ENCODE assay signal across 21 cellular contexts in genomic region chr5:35159370-35159742, GRCh38.
DNase-seq lines count a peak whose midpoint lies in the region; ATAC-seq and TF ChIP-seq lines count a peak whose summit lies in the region.
"Had no signal": no experiment of that assay in that cellular context is flagged by ENCODE, and none has a peak within 500 bp of the region (broad histone marks: within the 10 kb centered on the region; RNA-seq: fewer than 3 reads in every experiment).

No MANE protein-coding gene starts in this region.

- intact Hi-C loops in heart right ventricle (cut with DNase I) (no loop called here), mucosa of descending colon (cut with DNase I, micrococcal nuclease) (no loop called here), upper lobe of right lung (cut with DNase I) (no loop called here)

- H3K4me1 ChIP-seq in heart right ventricle (peaks cover 0 to 15% (median 0%) of the 10 kb centered on the region in 9 donors), mucosa of descending colon (ENCODE audit: low read depth) (peaks cover 7% of the 10 kb centered on the region), upper lobe of right lung (peaks cover 4% of the 10 kb centered on the region)

- 41 to 70% methylated on average over 2 of the region's 2 CpGs for WGBS in heart right ventricle, 2 donors

- H3K4me3 ChIP-seq in heart right ventricle (no peak overlapping the region), mucosa of descending colon (no peak overlapping the region), upper lobe of right lung (no peak overlapping the region)
- H3K4me3 ChIP-seq: heart left ventricle had no signal

- peak; percentile 28 for DNase-seq in NCI-H748 (lab: John Stamatoyannopoulos, UW; ENCODE audit: unreplicated experiment)
- DNase-seq in NCI-H748 treated with DMSO at 0.1 percent for 48 hours (lab: John Stamatoyannopoulos, UW): no peak
- DNase-seq in heart right ventricle: no peak
- no peak for DNase-seq in mucosa of descending colon
- no peak for DNase-seq in upper lobe of right lung
- no peak for DNase-seq in middle frontal gyrus (ENCODE audit: extremely low spot score, low spot score)
- DNase-seq: activated CD4-positive, alpha-beta T cell treated with anti-CD3 and anti-CD28 coated beads for 36 hours; activated naive CD8-positive, alpha-beta T cell treated with anti-CD3 and anti-CD28 coated beads, Interleukin-2, amount 10 ng/mL, durations not matched to agents 7 days and 5 days; CD4-positive, alpha-beta memory T cell; cerebellar nuclear complex; GDM1; heart left ventricle; MM.1S; NCI-H2029 treated with DMSO at 0.1 percent for 48 hours; NCI-H774; occipital lobe; stimulated activated CD8-positive, alpha-beta memory T cell treated with anti-CD3 and anti-CD28 coated beads, Interleukin-4, amount 100 ng/mL, for 48 hours; trophoblast cell had no signal

- TF ChIP-seq CTCF in heart right ventricle (IDR thresholded peaks at IDR 0.05) (no peak), mucosa of descending colon (IDR thresholded peaks at IDR 0.05) (no peak), upper lobe of right lung (IDR thresholded peaks at IDR 0.05) (no peak)

- peak overlapping the region in 2 of 10 donors; percentile 17 to 45 for H3K27ac ChIP-seq in heart right ventricle
- peak overlapping the region; percentile 52 for H3K27ac ChIP-seq in upper lobe of right lung
- H3K27ac ChIP-seq: 22Rv1, heart left ventricle had no signal

- H3K27me3 ChIP-seq in heart right ventricle: no peaks in the 10 kb centered on the region
- no peaks in the 10 kb centered on the region for H3K27me3 ChIP-seq in upper lobe of right lung
- H3K27me3 ChIP-seq: heart left ventricle had no signal

- no peaks in the 10 kb centered on the region for H3K9me3 ChIP-seq in heart right ventricle
- no peaks in the 10 kb centered on the region for H3K9me3 ChIP-seq in mucosa of descending colon
- no peaks in the 10 kb centered on the region for H3K9me3 ChIP-seq in upper lobe of right lung
- H3K9me3 ChIP-seq: heart left ventricle had no signal

- ATAC-seq in heart right ventricle (peak in 5 of 8 donors; percentile 35 to 86 (median 39)), mucosa of descending colon (peak; percentile 38), upper lobe of right lung (peak; percentile 96), GM19463 (IDR thresholded peaks at IDR 0.05; ENCODE audit: unreplicated experiment) (no peak), GM21825 (IDR thresholded peaks at IDR 0.05; ENCODE audit: unreplicated experiment) (no peak)
- ATAC-seq: activated CD4-positive, alpha-beta T cell treated with anti-CD3 and anti-CD28 coated beads for 36 hours had no signal

- H3K36me3 ChIP-seq in heart right ventricle: no peaks in the 10 kb centered on the region
- no peaks in the 10 kb centered on the region for H3K36me3 ChIP-seq in mucosa of descending colon (ENCODE audit: low read depth)
- no peaks in the 10 kb centered on the region for H3K36me3 ChIP-seq in upper lobe of right lung
- H3K36me3 ChIP-seq: heart left ventricle had no signal

Comparison
In these comparisons a context has a peak if more than half of its experiments do, and no peak if none do; other contexts are left out.
1. ATAC-seq: peak in heart right ventricle (5 of 8), mucosa of descending colon (single experiment) and upper lobe of right lung (single experiment); none in GM19463 (single experiment) and GM21825 (single experiment).